Comparison of ENCODE assay signal across 2 cellular contexts in the genomic region with DNA sequence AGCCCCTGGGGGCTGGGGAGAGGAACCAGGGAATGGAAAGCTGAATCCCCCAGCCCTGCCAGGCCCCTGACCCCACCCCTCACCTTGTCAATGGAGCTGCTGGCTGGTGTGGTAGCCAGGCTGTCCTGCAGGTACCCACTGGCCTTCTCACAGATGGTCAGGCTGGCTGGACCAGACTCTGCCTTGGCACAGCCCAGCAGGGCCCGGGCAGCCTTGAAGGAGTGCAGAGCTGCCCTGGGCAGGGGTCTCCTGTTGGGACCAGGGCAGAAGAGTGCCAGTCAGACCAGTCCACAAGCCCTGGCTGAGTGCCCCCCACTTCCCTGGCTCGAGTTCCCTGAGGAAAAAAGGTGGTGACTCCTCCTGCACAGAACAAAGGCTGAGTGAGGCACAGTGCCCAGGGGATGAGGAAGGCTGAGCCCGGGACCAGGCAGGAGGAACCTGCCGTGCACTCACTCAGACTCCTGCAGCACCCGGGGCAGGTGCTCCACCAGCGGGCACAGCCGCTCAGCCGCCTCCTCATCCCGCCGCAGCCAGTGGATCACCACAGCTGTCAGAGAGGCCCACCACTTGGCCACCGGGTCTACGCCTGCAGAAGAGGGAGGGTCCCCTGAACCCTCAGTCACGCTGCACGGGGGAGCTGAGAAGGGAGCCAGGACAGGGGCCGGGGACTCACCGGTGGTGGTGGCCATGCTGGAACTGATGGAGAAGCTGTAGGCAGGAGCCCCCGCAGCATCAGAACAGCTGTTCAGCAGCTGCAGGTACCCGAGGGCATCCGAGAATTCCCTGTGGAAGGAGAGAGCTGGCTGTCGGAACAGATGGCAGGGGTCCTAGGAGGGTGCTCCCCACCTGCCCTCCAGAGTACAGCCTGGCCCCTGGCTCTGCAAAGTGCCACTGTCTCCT.
TF ChIP-seq lines count a peak whose summit lies in the region.

No MANE protein-coding gene starts in this region.

TF ChIP-seq in A549, 52 proteins besides CTCF, POLR2A, EP300 and RAD21:
- TF ChIP-seq CBX8 (IDR thresholded peaks at IDR 0.05) = no peak
- no peak for TF ChIP-seq MAZ (IDR thresholded peaks at IDR 0.05; ENCODE audit: borderline replicate concordance, low read depth, low read length)
- no peak for TF ChIP-seq PBX3 (IDR thresholded peaks at IDR 0.05)
- TF ChIP-seq KDM1A (IDR thresholded peaks at IDR 0.05; ENCODE audit: low read depth) = no peak
- no peak for TF ChIP-seq E2F6 (IDR thresholded peaks at IDR 0.05; ENCODE audit: borderline replicate concordance, low read depth)
- no peak for TF ChIP-seq CEBPB (IDR thresholded peaks at IDR 0.05)
- TF ChIP-seq RFX5 (IDR thresholded peaks at IDR 0.05) = no peak
- TF ChIP-seq, protein P1, sequence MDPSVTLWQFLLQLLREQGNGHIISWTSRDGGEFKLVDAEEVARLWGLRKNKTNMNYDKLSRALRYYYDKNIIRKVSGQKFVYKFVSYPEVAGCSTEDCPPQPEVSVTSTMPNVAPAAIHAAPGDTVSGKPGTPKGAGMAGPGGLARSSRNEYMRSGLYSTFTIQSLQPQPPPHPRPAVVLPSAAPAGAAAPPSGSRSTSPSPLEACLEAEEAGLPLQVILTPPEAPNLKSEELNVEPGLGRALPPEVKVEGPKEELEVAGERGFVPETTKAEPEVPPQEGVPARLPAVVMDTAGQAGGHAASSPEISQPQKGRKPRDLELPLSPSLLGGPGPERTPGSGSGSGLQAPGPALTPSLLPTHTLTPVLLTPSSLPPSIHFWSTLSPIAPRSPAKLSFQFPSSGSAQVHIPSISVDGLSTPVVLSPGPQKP (IDR thresholded peaks at IDR 0.05; ENCODE audit: low read depth, low read length) = no peak
- TF ChIP-seq ZC3H11A (IDR thresholded peaks at IDR 0.05) = no peak
- no peak for TF ChIP-seq BCL3 (IDR thresholded peaks at IDR 0.05)
- TF ChIP-seq NFE2L2 (conservative IDR thresholded peaks at IDR 0.05; ENCODE audit: low read length) = no peak
- TF ChIP-seq HOXB13 (CRISPR knock-in tag; IDR thresholded peaks at IDR 0.05; ENCODE audit: low read depth) = no peak
- TF ChIP-seq GATA3 (IDR thresholded peaks at IDR 0.05; ENCODE audit: borderline replicate concordance) = no peak
- no peak for TF ChIP-seq PHF8 (IDR thresholded peaks at IDR 0.05; ENCODE audit: borderline replicate concordance, low read depth)
- no peak for TF ChIP-seq POLR2AphosphoS2 (conservative IDR thresholded peaks at IDR 0.05; ENCODE audit: low read length)
- no peak for TF ChIP-seq CBX2 (IDR thresholded peaks at IDR 0.05; ENCODE audit: borderline replicate concordance, low read depth)
- TF ChIP-seq REST (IDR thresholded peaks at IDR 0.05) = no peak
- no peak for TF ChIP-seq TP53 (CRISPR knock-in tag; IDR thresholded peaks at IDR 0.05)
- TF ChIP-seq SREBF2 (IDR thresholded peaks at IDR 0.05) = no peak

TF ChIP-seq in GM12878, 131 proteins besides CTCF, POLR2A, EP300 and RAD21:
- TF ChIP-seq MYC (IDR thresholded peaks at IDR 0.05; ENCODE audit: insufficient read depth, insufficient read length, insufficient replicate concordance, low read length, severe bottlenecking) (no peak), ZNF687 (IDR thresholded peaks at IDR 0.05) (no peak), MLLT1 (IDR thresholded peaks at IDR 0.05) (no peak), SREBF1 (IDR thresholded peaks at IDR 0.05; ENCODE audit: low read length) (no peak), TCF3 (IDR thresholded peaks at IDR 0.05; ENCODE audit: borderline replicate concordance, insufficient read depth, low read depth, low read length) (no peak), HDAC6 (IDR thresholded peaks at IDR 0.05; ENCODE audit: unreplicated experiment) (no peak), CBX5 (IDR thresholded peaks at IDR 0.05; ENCODE audit: low read depth) (no peak), PBX3 (IDR thresholded peaks at IDR 0.05; ENCODE audit: insufficient replicate concordance, low read depth, low read length) (no peak), BRCA1 (IDR thresholded peaks at IDR 0.05; ENCODE audit: low read depth, low read length) (no peak)
- TF ChIP-seq, protein P2, sequence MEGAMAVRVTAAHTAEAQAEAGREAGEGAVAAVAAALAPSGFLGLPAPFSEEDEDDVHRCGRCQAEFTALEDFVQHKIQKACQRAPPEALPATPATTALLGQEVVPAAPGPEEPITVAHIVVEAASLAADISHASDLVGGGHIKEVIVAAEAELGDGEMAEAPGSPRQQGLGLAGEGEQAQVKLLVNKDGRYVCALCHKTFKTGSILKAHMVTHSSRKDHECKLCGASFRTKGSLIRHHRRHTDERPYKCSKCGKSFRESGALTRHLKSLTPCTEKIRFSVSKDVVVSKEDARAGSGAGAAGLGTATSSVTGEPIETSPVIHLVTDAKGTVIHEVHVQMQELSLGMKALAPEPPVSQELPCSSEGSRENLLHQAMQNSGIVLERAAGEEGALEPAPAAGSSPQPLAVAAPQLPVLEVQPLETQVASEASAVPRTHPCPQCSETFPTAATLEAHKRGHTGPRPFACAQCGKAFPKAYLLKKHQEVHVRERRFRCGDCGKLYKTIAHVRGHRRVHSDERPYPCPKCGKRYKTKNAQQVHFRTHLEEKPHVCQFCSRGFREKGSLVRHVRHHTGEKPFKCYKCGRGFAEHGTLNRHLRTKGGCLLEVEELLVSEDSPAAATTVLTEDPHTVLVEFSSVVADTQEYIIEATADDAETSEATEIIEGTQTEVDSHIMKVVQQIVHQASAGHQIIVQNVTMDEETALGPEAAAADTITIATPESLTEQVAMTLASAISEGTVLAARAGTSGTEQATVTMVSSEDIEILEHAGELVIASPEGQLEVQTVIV (IDR thresholded peaks at IDR 0.05; ENCODE audit: borderline replicate concordance, partially characterized antibody) = no peak
- TF ChIP-seq, protein P1 (IDR thresholded peaks at IDR 0.05; ENCODE audit: low read depth, low read length) = no peak
TF ChIP-seq in GM12878: peak in this region for 0.
